ENCODE assay signal across 15 cellular contexts in the genomic region with DNA sequence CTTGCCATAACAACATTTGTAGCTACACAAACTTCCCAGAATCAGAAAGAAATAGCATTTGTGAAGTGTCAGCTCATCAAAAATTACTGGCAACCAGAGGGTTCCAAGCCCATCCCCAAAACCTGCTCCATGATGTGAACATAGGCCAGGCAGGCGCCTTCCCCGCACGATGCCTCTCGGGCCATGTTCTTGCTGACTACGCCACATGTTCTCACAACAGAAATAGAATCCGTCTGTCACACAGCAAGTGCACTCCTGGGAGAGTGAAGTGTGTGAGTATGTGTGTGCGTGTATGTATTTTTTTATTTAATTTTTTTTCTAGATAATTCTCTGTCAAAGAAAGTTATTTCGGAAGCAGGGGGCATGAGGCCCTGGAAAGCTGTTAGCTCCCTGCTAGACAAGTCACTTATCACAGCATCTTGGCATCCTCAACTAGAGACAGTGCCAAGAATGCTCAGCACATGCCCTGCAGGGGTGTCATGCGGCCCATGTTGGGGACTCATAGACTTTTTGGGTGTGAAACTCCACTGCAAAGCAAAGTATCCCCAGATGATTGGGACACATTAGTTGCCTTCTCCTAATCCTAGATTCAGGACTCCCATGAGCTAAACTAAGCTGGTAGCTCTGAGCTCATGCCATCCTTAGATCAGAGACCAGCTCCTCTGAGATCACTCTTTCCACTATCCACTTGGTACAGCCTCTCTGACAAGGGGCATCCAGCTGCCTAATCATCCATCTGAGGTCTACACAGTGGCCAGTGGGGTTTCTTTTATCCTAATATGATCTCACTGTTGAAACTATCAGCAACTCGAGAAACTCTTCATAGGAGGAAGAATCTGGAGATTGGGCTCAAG. TPM values are rescaled to one million over a fixed set of nuclear protein-coding genes. Genes with fewer than 3 reads are reported as not detected.
DNase-seq lines count a peak whose midpoint lies in the region; ATAC-seq and TF ChIP-seq lines count a peak whose summit lies in the region.
"Had no signal": no experiment of that assay in that cellular context is flagged by ENCODE, and none has a peak within 500 bp of the region (broad histone marks: within the 10 kb centered on the region; RNA-seq: fewer than 3 reads in every experiment).

No MANE protein-coding gene starts in this region.

- H3K36me3 ChIP-seq in left ventricle myocardium inferior = no peaks in the 10 kb centered on the region
- H3K36me3 ChIP-seq: SJCRH30 had no signal

- DNase-seq in Right ventricle myocardium superior (no peak), left ventricle myocardium inferior (no peak), cerebellar cortex (ENCODE audit: low spot score) (peak; percentile 33), memory B cell (ENCODE audit: low spot score in 2 of 2) (no peak), NCI-H1694 treated with DMSO at 0.1 percent for 48 hours (lab: John Stamatoyannopoulos, UW) (no peak), NCI-H2081 (lab: John Stamatoyannopoulos, UW) (no peak)
- DNase-seq: AML-193; CD4-positive, alpha-beta T cell; Karpas-422; NCI-H1417; NCI-H2029 treated with DMSO at 0.1 percent for 48 hours; NCI-H524 treated with DMSO at 0.1 percent for 48 hours; SJCRH30 had no signal

- no peaks in the 10 kb centered on the region for H3K27me3 Mint-ChIP-seq in memory B cell
- no peaks in the 10 kb centered on the region for H3K27me3 Mint-ChIP-seq in stimulated activated memory B cell treated with anti-CD40 and anti-IgM and Interleukin-4, amounts not matched to agents 10 μg/mL and 1 μg/mL and 100 μg/mL, for 72 hours

- H3K9me3 Mint-ChIP-seq in memory B cell = no peaks in the 10 kb centered on the region
- H3K9me3 Mint-ChIP-seq in stimulated activated memory B cell treated with anti-CD40 and anti-IgM and Interleukin-4, amounts not matched to agents 10 μg/mL and 1 μg/mL and 100 μg/mL, for 72 hours = no peaks in the 10 kb centered on the region
- H3K9me3 Mint-ChIP-seq: CD4-positive, alpha-beta T cell had no signal

- H3K27ac Mint-ChIP-seq in memory B cell = peak overlapping the region; percentile 14
- H3K27ac Mint-ChIP-seq in stimulated activated memory B cell treated with anti-CD40 and anti-IgM and Interleukin-4, amounts not matched to agents 10 μg/mL and 1 μg/mL and 100 μg/mL, for 72 hours = peak overlapping the region; percentile 74
- H3K27ac Mint-ChIP-seq: CD4-positive, alpha-beta T cell had no signal

- H3K4me1 ChIP-seq in left ventricle myocardium inferior = peaks cover 33% of the 10 kb centered on the region

- H3K9me3 ChIP-seq in left ventricle myocardium inferior (replicated peaks) = no peaks in the 10 kb centered on the region
- H3K9me3 ChIP-seq: SJCRH30 had no signal

- no peak overlapping the region for H3K27ac ChIP-seq in left ventricle myocardium inferior (replicated peaks)
- H3K27ac ChIP-seq: SJCRH30 had no signal

- H3K4me3 Mint-ChIP-seq in memory B cell = no peak overlapping the region
- H3K4me3 Mint-ChIP-seq in stimulated activated memory B cell treated with anti-CD40 and anti-IgM and Interleukin-4, amounts not matched to agents 10 μg/mL and 1 μg/mL and 100 μg/mL, for 72 hours = no peak overlapping the region
- H3K4me3 Mint-ChIP-seq: CD4-positive, alpha-beta T cell had no signal

- no peak overlapping the region for H3K4me3 ChIP-seq in left ventricle myocardium inferior
- H3K4me3 ChIP-seq: SJCRH30 had no signal

- peaks cover 35% of the 10 kb centered on the region for H3K4me1 Mint-ChIP-seq in memory B cell
- H3K4me1 Mint-ChIP-seq in stimulated activated memory B cell treated with anti-CD40 and anti-IgM and Interleukin-4, amounts not matched to agents 10 μg/mL and 1 μg/mL and 100 μg/mL, for 72 hours = peaks cover 56% of the 10 kb centered on the region

- TF ChIP-seq CTCF in left ventricle myocardium inferior (IDR thresholded peaks at IDR 0.05; ENCODE audit: borderline replicate concordance) = no peak

- intact Hi-C loops in Right ventricle myocardium superior (cut with DNase I) = no loop called here
- intact Hi-C loops in left ventricle myocardium inferior (cut with micrococcal nuclease) = no loop called here

- ATAC-seq in Right ventricle myocardium superior (ENCODE audit: poor library complexity) (peak; percentile 67), memory B cell (ENCODE audit: low read depth) (no peak), HG03354 (IDR thresholded peaks at IDR 0.05; ENCODE audit: poor library complexity, severe bottlenecking, unreplicated experiment) (no peak)
- no peak for ATAC-seq in stimulated activated memory B cell treated with anti-CD40 and anti-IgM and Interleukin-4, amounts not matched to agents 10 μg/mL and 1 μg/mL and 100 μg/mL, for 72 hours

- H3K36me3 Mint-ChIP-seq in memory B cell = peaks cover 3% of the 10 kb centered on the region
- no peaks in the 10 kb centered on the region for H3K36me3 Mint-ChIP-seq in stimulated activated memory B cell treated with anti-CD40 and anti-IgM and Interleukin-4, amounts not matched to agents 10 μg/mL and 1 μg/mL and 100 μg/mL, for 72 hours

- peaks cover 21% of the 10 kb centered on the region for H3K27me3 ChIP-seq in left ventricle myocardium inferior (ENCODE audit: low read depth)
- H3K27me3 ChIP-seq: SJCRH30 had no signal

RNA-seq across cellular contexts. Expression of a gene that starts 53.1 kb away (rescaled TPM):
- 3.9 TPM for total RNA-seq in Right ventricle myocardium superior
- total RNA-seq in left ventricle myocardium inferior = 4.1 TPM
